In genomic region chr1:159196543-159196942, GRCh38 we compare ENCODE assay signal across 1 cellular context.
TF ChIP-seq lines count a peak whose summit lies in the region.

No MANE protein-coding gene starts in this region.

TF ChIP-seq in GM12878, 131 proteins besides CTCF, POLR2A, EP300 and RAD21 (continued from another document):
- TF ChIP-seq ETV6 (conservative IDR thresholded peaks at IDR 0.05 in 1 of 2, IDR thresholded peaks at IDR 0.05 in 1 of 2; ENCODE audit: borderline replicate concordance in 1 of 2, low read depth in 1 of 2): no peak
- no peak for TF ChIP-seq CHD1 (IDR thresholded peaks at IDR 0.05; ENCODE audit: low read depth, low read length)
- TF ChIP-seq ZBED1 (IDR thresholded peaks at IDR 0.05; ENCODE audit: borderline replicate concordance): no peak
- TF ChIP-seq, protein P1, sequence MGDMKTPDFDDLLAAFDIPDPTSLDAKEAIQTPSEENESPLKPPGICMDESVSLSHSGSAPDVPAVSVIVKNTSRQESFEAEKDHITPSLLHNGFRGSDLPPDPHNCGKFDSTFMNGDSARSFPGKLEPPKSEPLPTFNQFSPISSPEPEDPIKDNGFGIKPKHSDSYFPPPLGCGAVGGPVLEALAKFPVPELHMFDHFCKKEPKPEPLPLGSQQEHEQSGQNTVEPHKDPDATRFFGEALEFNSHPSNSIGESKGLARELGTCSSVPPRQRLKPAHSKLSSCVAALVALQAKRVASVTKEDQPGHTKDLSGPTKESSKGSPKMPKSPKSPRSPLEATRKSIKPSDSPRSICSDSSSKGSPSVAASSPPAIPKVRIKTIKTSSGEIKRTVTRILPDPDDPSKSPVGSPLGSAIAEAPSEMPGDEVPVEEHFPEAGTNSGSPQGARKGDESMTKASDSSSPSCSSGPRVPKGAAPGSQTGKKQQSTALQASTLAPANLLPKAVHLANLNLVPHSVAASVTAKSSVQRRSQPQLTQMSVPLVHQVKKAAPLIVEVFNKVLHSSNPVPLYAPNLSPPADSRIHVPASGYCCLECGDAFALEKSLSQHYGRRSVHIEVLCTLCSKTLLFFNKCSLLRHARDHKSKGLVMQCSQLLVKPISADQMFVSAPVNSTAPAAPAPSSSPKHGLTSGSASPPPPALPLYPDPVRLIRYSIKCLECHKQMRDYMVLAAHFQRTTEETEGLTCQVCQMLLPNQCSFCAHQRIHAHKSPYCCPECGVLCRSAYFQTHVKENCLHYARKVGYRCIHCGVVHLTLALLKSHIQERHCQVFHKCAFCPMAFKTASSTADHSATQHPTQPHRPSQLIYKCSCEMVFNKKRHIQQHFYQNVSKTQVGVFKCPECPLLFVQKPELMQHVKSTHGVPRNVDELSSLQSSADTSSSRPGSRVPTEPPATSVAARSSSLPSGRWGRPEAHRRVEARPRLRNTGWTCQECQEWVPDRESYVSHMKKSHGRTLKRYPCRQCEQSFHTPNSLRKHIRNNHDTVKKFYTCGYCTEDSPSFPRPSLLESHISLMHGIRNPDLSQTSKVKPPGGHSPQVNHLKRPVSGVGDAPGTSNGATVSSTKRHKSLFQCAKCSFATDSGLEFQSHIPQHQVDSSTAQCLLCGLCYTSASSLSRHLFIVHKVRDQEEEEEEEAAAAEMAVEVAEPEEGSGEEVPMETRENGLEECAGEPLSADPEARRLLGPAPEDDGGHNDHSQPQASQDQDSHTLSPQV (IDR thresholded peaks at IDR 0.05): no peak
- no peak for TF ChIP-seq YY1 (IDR thresholded peaks at IDR 0.05; ENCODE audit: low read depth, low read length)
- TF ChIP-seq PBX3 (IDR thresholded peaks at IDR 0.05; ENCODE audit: insufficient replicate concordance, low read depth, low read length): no peak
- no peak for TF ChIP-seq PAX5 (IDR thresholded peaks at IDR 0.05; ENCODE audit: borderline replicate concordance, low read depth, low read length)
- TF ChIP-seq KLF5 (IDR thresholded peaks at IDR 0.05; ENCODE audit: partially characterized antibody): no peak
- no peak for TF ChIP-seq TARDBP (IDR thresholded peaks at IDR 0.05; ENCODE audit: borderline replicate concordance)
- TF ChIP-seq PAX8 (IDR thresholded peaks at IDR 0.05): no peak
- TF ChIP-seq NR2F1 (conservative IDR thresholded peaks at IDR 0.05): no peak
- TF ChIP-seq HCFC1 (IDR thresholded peaks at IDR 0.05; ENCODE audit: low read length): no peak
- TF ChIP-seq RBBP5 (conservative IDR thresholded peaks at IDR 0.05): no peak
- no peak for TF ChIP-seq RAD51 (IDR thresholded peaks at IDR 0.05)
- TF ChIP-seq ZZZ3 (IDR thresholded peaks at IDR 0.05; ENCODE audit: control insufficient read depth, insufficient read length, low read depth): no peak
- no peak for TF ChIP-seq CBX5 (IDR thresholded peaks at IDR 0.05; ENCODE audit: low read depth)
- no peak for TF ChIP-seq RCOR1 (conservative IDR thresholded peaks at IDR 0.05; ENCODE audit: low read depth, low read length)
